ENCODE assay signal across 1 cellular context in genomic region chr1:37987679-37988078, GRCh38.
A peak's percentile ranks its signal among the peaks of the same experiment; 100 is the strongest.
TF ChIP-seq lines count a peak whose summit lies in the region.

No MANE protein-coding gene starts in this region.

TF ChIP-seq in HepG2, 621 proteins besides CTCF, POLR2A, EP300 and RAD21 (continued from another document):
- 0 out of 2 replicates have a peak, but pooled peaks have one; percentile 45 for TF ChIP-seq POGK (CRISPR knock-in tag; conservative IDR thresholded peaks at IDR 0.05)
- TF ChIP-seq ZNF446 (CRISPR knock-in tag; IDR thresholded peaks at IDR 0.05) = no peak
- TF ChIP-seq ZNF775 (CRISPR knock-in tag; IDR thresholded peaks at IDR 0.05; ENCODE audit: borderline replicate concordance) = no peak
- TF ChIP-seq ZMYM4 (CRISPR knock-in tag; IDR thresholded peaks at IDR 0.05) = no peak
- TF ChIP-seq HNF4G (IDR thresholded peaks at IDR 0.05; ENCODE audit: borderline replicate concordance, low read depth, low read length) = peak; percentile 33; the same call in 1 of the 2 replicates
- no peak for TF ChIP-seq HNF4G (CRISPR knock-in tag; IDR thresholded peaks at IDR 0.05; ENCODE audit: borderline replicate concordance, low read depth)
- TF ChIP-seq ARID2 (CRISPR knock-in tag; IDR thresholded peaks at IDR 0.05; ENCODE audit: borderline replicate concordance) = no peak
- no peak for TF ChIP-seq ZNF367 (CRISPR knock-in tag; IDR thresholded peaks at IDR 0.05; ENCODE audit: borderline replicate concordance)
- TF ChIP-seq USF2 (IDR thresholded peaks at IDR 0.05; ENCODE audit: low read depth, low read length) = no peak
- TF ChIP-seq USF2 (CRISPR knock-in tag; IDR thresholded peaks at IDR 0.05; ENCODE audit: borderline replicate concordance) = no peak
